Comparison of ENCODE assay signal across 15 cellular contexts in genomic region chr10:73503037-73503436, GRCh38. TPM values are rescaled to one million over a fixed set of nuclear protein-coding genes. Genes with fewer than 3 reads are reported as not detected.
DNase-seq lines count a peak whose midpoint lies in the region; ATAC-seq, FAIRE-seq and TF ChIP-seq lines count a peak whose summit lies in the region.
"Had no signal": no experiment of that assay in that cellular context is flagged by ENCODE, and none has a peak within 500 bp of the region (broad histone marks: within the 10 kb centered on the region; RNA-seq: fewer than 3 reads in every experiment).

No MANE protein-coding gene starts in this region.

- no peaks in the 10 kb centered on the region for H3K9me3 Mint-ChIP-seq in IgD-negative memory B cell
- H3K9me3 Mint-ChIP-seq in stimulated activated memory B cell treated with anti-CD40 and anti-IgM and Interleukin-4, amounts not matched to agents 10 μg/mL and 1 μg/mL and 100 μg/mL, for 72 hours, result no peaks in the 10 kb centered on the region

- peak overlapping the region in 2 of 3 donors; percentile 8 to 72 for H3K27ac Mint-ChIP-seq in IgD-negative memory B cell
- peak overlapping the region; percentile 76 for H3K27ac Mint-ChIP-seq in stimulated activated memory B cell treated with anti-CD40 and anti-IgM and Interleukin-4, amounts not matched to agents 10 μg/mL and 1 μg/mL and 100 μg/mL, for 72 hours

- H3K36me3 ChIP-seq in K562 (ENCODE audit: control insufficient read depth, insufficient read depth, low read length), result peaks cover 23% of the 10 kb centered on the region
- H3K36me3 ChIP-seq in spleen, result peaks cover 0 to 41% (median 14%) of the 10 kb centered on the region in 6 donors
- H3K36me3 ChIP-seq: BE2C had no signal

- CTCF ChIA-PET in A549 (lab: Yijun Ruan, JAX), result interaction anchor here (1.2 to 2.4 kb wide), 2 partner anchors 10 to 26 kb away, joined by 3 to 7 read pairs; no protein-coding TSS in a partner anchor
- CTCF ChIA-PET in K562 (lab: Yijun Ruan, JAX; ENCODE audit: low intra/inter-chr PET ratio), result no interaction called here

- H3K4me1 Mint-ChIP-seq in IgD-negative memory B cell, result peaks cover 11 to 16% (median 15%) of the 10 kb centered on the region in 3 donors
- H3K4me1 Mint-ChIP-seq in stimulated activated memory B cell treated with anti-CD40 and anti-IgM and Interleukin-4, amounts not matched to agents 10 μg/mL and 1 μg/mL and 100 μg/mL, for 72 hours, result peaks cover 30% of the 10 kb centered on the region

- no peaks in the 10 kb centered on the region for H3K79me2 ChIP-seq in K562 (ENCODE audit: control insufficient read depth, insufficient read depth, low read length)

- POLR2A ChIA-PET in A549 (lab: Yijun Ruan, JAX), result no interaction called here
- POLR2A ChIA-PET in K562 (lab: Yijun Ruan, JAX), result interaction anchor here (0.6 to 1.6 kb wide), 3 partner anchors 24 to 1215 kb away, joined by 3 read pairs; no protein-coding TSS in a partner anchor

- H3K9me3 ChIP-seq in A549 (no peaks in the 10 kb centered on the region), K562 (replicated peaks; ENCODE audit: control insufficient read depth, insufficient read depth, low read depth, low read length) (no peaks in the 10 kb centered on the region), spleen (no peaks in the 10 kb centered on the region)
- H3K9me3 ChIP-seq: BE2C had no signal

- H4K20me1 ChIP-seq in K562 (replicated peaks; ENCODE audit: control insufficient read depth, insufficient read depth, low read length), result no peaks in the 10 kb centered on the region

- TF ChIP-seq CTCF in A549 (IDR thresholded peaks at IDR 0.05) (no peak), K562 (IDR thresholded peaks at IDR 0.05 in 2 of 3, conservative IDR thresholded peaks at IDR 0.05 in 1 of 3; ENCODE audit: insufficient read depth in 2 of 3, low read depth in 1 of 3, low read length in 3 of 3) (no peak), spleen (IDR thresholded peaks at IDR 0.05 in 8 of 11, conservative IDR thresholded peaks at IDR 0.05 in 3 of 11) (no peak)

- H3K4me3 ChIP-seq in A549, result no peak overlapping the region
- no peak overlapping the region for H3K4me3 ChIP-seq in K562
- no peak overlapping the region for H3K4me3 ChIP-seq in spleen

- 92% methylated on average over 1 of the region's 1 CpG for WGBS in A549 (ENCODE audit: missing lambda C conversion rate)
- WGBS in K562 (ENCODE audit: insufficient coverage, low coverage, missing lambda C conversion rate), result 77% methylated on average over 1 of the region's 1 CpG
- 94 to 96% (median 96%) methylated on average over 1 of the region's 1 CpG for WGBS in spleen, 5 donors

- H3K9ac ChIP-seq in K562 (ENCODE audit: insufficient read depth in 1 of 2, low read depth in 2 of 2, low read length in 2 of 2), result no peak overlapping the region
- H3K9ac ChIP-seq: KMS-11 had no signal

- no peak for TF ChIP-seq POLR2A in A549 (IDR thresholded peaks at IDR 0.05; ENCODE audit: low read length)
- TF ChIP-seq POLR2A in K562 (conservative IDR thresholded peaks at IDR 0.05), result no peak
- no peak for TF ChIP-seq POLR2A in spleen (IDR thresholded peaks at IDR 0.05)

- H3K27me3 Mint-ChIP-seq in IgD-negative memory B cell, result no peaks in the 10 kb centered on the region
- H3K27me3 Mint-ChIP-seq in stimulated activated memory B cell treated with anti-CD40 and anti-IgM and Interleukin-4, amounts not matched to agents 10 μg/mL and 1 μg/mL and 100 μg/mL, for 72 hours, result no peaks in the 10 kb centered on the region

- no peak for TF ChIP-seq RAD21 in A549 (conservative IDR thresholded peaks at IDR 0.05 in 1 of 2, IDR thresholded peaks at IDR 0.05 in 1 of 2)
- TF ChIP-seq RAD21 in K562 (CRISPR knock-in tag; conservative IDR thresholded peaks at IDR 0.05 in 1 of 2, IDR thresholded peaks at IDR 0.05 in 1 of 2), result no peak

- in situ Hi-C loops in K562 (cut with MboI), result no loop called here

- ATAC-seq in A549 (no peak), K562 (no peak)
- no peak for ATAC-seq in stimulated activated memory B cell treated with anti-CD40 and anti-IgM and Interleukin-4, amounts not matched to agents 10 μg/mL and 1 μg/mL and 100 μg/mL, for 72 hours
- ATAC-seq: HCT116 had no signal

- H3K4me2 ChIP-seq in A549, result no peak overlapping the region
- no peak overlapping the region for H3K4me2 ChIP-seq in K562 (ENCODE audit: insufficient read depth, low read length)
- H3K4me2 ChIP-seq: KMS-11 had no signal

- H3K36me3 Mint-ChIP-seq in IgD-negative memory B cell, result peaks cover 6% of the 10 kb centered on the region
- H3K36me3 Mint-ChIP-seq in stimulated activated memory B cell treated with anti-CD40 and anti-IgM and Interleukin-4, amounts not matched to agents 10 μg/mL and 1 μg/mL and 100 μg/mL, for 72 hours, result peaks cover 22% of the 10 kb centered on the region

- intact Hi-C loops in K562 (cut with micrococcal nuclease) (no loop called here), spleen (cut with DNase I; ENCODE audit: low total_unique reads) (no loop called here)

- H3K9me1 ChIP-seq in K562 (ENCODE audit: control insufficient read depth, insufficient read depth, low read length), result no peaks in the 10 kb centered on the region

- no TSS peak for BruUV-seq in K562 (replicated peaks; lab: Mats Ljungman, UMichigan)

- H3K27me3 ChIP-seq in K562 (ENCODE audit: control insufficient read depth in 2 of 2, insufficient read depth in 2 of 2, low read length in 2 of 2) (no peaks in the 10 kb centered on the region), spleen (replicated peaks in 1 of 7) (no peaks in the 10 kb centered on the region)
- H3K27me3 ChIP-seq: BE2C had no signal

- TF ChIP-seq EP300 in A549 (IDR thresholded peaks at IDR 0.05), result no peak
- no peak for TF ChIP-seq EP300 in K562 (IDR thresholded peaks at IDR 0.05; ENCODE audit: low read length)

- H3K4me1 ChIP-seq in A549 (no peaks in the 10 kb centered on the region), K562 (replicated peaks in 1 of 2; ENCODE audit: control insufficient read depth in 2 of 2, insufficient read depth in 2 of 2, low read length in 2 of 2) (peaks cover 7 to 15% of the 10 kb centered on the region in 2 experiments; a peak in 4 of 5 replicates), spleen (peaks cover 10 to 22% (median 13%) of the 10 kb centered on the region in 6 donors)
- H3K4me1 ChIP-seq: BE2C had no signal

- FAIRE-seq in A549 (lab: Jason Lieb, UNC) (no peak), K562 (lab: Jason Lieb, UNC) (no peak)
- FAIRE-seq: A204.1 had no signal

- H3K27ac ChIP-seq in A549 (no peak overlapping the region), K562 (ENCODE audit: extremely low read depth, low read depth, low read length) (no peak overlapping the region), spleen (no peak overlapping the region)
- H3K27ac ChIP-seq: C4-2B, KMS-11 had no signal

- DNase-seq in A549 (ENCODE audit: low read depth in 1 of 2, low spot score in 1 of 2) (no peak), K562 (ENCODE audit: extremely low read depth in 1 of 4, low spot score in 3 of 4) (no peak), spleen (no peak)
- no peak for DNase-seq in stimulated activated naive CD4-positive, alpha-beta T cell treated with Interleukin-2 at 50 U/mL for 16 hours (lab: John Stamatoyannopoulos, UW)
- no peak for DNase-seq in activated CD4-positive, alpha-beta T cell treated with anti-CD3 and anti-CD28 coated beads, Interleukin-2, amount 50 U/mL, for 4 hours
- DNase-seq: BE2C, DMS53, GF-D8, IMR-90 had no signal

- H2AFZ ChIP-seq in K562 (ENCODE audit: low read depth, low read length), result no peak overlapping the region

- no peak overlapping the region for H3K4me3 Mint-ChIP-seq in IgD-negative memory B cell
- no peak overlapping the region for H3K4me3 Mint-ChIP-seq in stimulated activated memory B cell treated with anti-CD40 and anti-IgM and Interleukin-4, amounts not matched to agents 10 μg/mL and 1 μg/mL and 100 μg/mL, for 72 hours

TF ChIP-seq in A549, 52 proteins besides CTCF, POLR2A, EP300 and RAD21:
- TF ChIP-seq ZFP36 (IDR thresholded peaks at IDR 0.05; ENCODE audit: borderline replicate concordance, partially characterized antibody) (peak; percentile 69), POLR2AphosphoS2 (conservative IDR thresholded peaks at IDR 0.05; ENCODE audit: low read length) (no peak)

TF ChIP-seq in K562, 482 proteins besides CTCF, POLR2A, EP300 and RAD21 (continues in another document):
- TF ChIP-seq CEBPG (CRISPR knock-in tag; IDR thresholded peaks at IDR 0.05) (no peak), CEBPG (tag; conservative IDR thresholded peaks at IDR 0.05 in 1 of 2, IDR thresholded peaks at IDR 0.05 in 1 of 2) (no peak), ZNF146 (CRISPR knock-in tag; IDR thresholded peaks at IDR 0.05; ENCODE audit: unreplicated experiment) (no peak), NFRKB (IDR thresholded peaks at IDR 0.05; ENCODE audit: low read depth) (no peak), STAT5B (CRISPR knock-in tag; IDR thresholded peaks at IDR 0.05) (no peak), ZNF785 (CRISPR knock-in tag; IDR thresholded peaks at IDR 0.05) (no peak)

RNA-seq across cellular contexts. Expression of gene PPP3CB, which starts 7.2 kb away (rescaled TPM):
- 25.4 and 25.7 TPM in 2 replicates for polyA plus RNA-seq in A549 (2011; rRNA removed)
- 7.7 and 8.2 TPM in 2 replicates for polyA plus RNA-seq in A549 (2012; cell fraction: cytosol; rRNA removed)
- 3.5 and 8.0 TPM in 2 replicates for polyA plus RNA-seq in A549 (2012; cell fraction: nucleus; rRNA removed)
- polyA plus RNA-seq in A549 (2017; fragmentation: RNase III; extraction: RNeasy Plus Mini Kit Qiagen cat#74134 plus additional on column Dnase treatment), result 20.8 to 22.2 TPM (median 21.6 TPM) in 3 replicates
- polyA minus RNA-seq in A549 (2011; rRNA and poly(A)+ RNA removed), result 14.5 and 15.8 TPM in 2 replicates
- 6.7 TPM for polyA plus RNA-seq in IgD-negative memory B cell
- 22.8 and 74.5 TPM in 2 replicates for total RNA-seq in K562 (2011; cell fraction: chromatin; rRNA removed; ENCODE audit: low replicate concordance)
- total RNA-seq in K562 (2011; cell fraction: nucleolus; rRNA removed), result 9.8 and 11.8 TPM in 2 replicates
- total RNA-seq in K562 (2011; cell fraction: nucleoplasm; rRNA removed), result 41.5 and 73.1 TPM in 2 replicates
- 9.6 and 9.9 TPM in 2 replicates for total RNA-seq in K562 (2014; rRNA removed)
- total RNA-seq in K562 (2014; rRNA removed; fragmentation: Illumina TruSeq; extraction: Trizol), result 19.0 and 20.1 TPM in 2 replicates
- total RNA-seq in K562 (2015; rRNA removed; fragmentation: Illumina TruSeq; extraction: Trizol), result 15.6 and 16.0 TPM in 2 replicates
- 25.6 and 26.8 TPM in 2 replicates for total RNA-seq in K562 (2021)
- 11.9 and 17.8 TPM in 2 replicates for polyA plus RNA-seq in K562 (2011; rRNA removed)
- polyA plus RNA-seq in K562 (2011; cell fraction: cytosol; rRNA removed), result 3.3 and 7.5 TPM in 2 replicates
- 15.8 and 21.7 TPM in 2 replicates for polyA plus RNA-seq in K562 (2011; cell fraction: nucleus; rRNA removed)
- polyA plus RNA-seq in K562 (2012), result 23.3 and 34.6 TPM in 2 replicates
- 22.6 and 27.6 TPM in 2 replicates for polyA plus RNA-seq in K562 (2014; fragmentation: Illumina TruSeq; extraction: Trizol)
- 10 to 100 TPM; 10.8 to 13.7 TPM for polyA plus RNA-seq in K562 (2014; fragmentation: Nextera tagmentation; extraction: Ambion mirVana)
- 18.1 and 19.4 TPM in 2 replicates for polyA plus RNA-seq in K562 (2014; rRNA removed)
- polyA minus RNA-seq in K562 (2011; rRNA and poly(A)+ RNA removed), result 16.5 and 19.1 TPM in 2 replicates
- 13.5 and 15.8 TPM in 2 replicates for polyA minus RNA-seq in K562 (2011; cell fraction: cytosol; rRNA and poly(A)+ RNA removed)
- 9.8 and 16.8 TPM in 2 replicates for polyA minus RNA-seq in K562 (2011; cell fraction: nucleus; rRNA and poly(A)+ RNA removed)
- total RNA-seq in spleen, result 10 to 100 TPM; 37.2 to 61.2 (median 43.2) TPM
- 10 to 100 TPM; 25.5 to 29.9 (median 27.4) TPM for polyA plus RNA-seq in spleen

Comparison
In these comparisons a context has a peak if more than half of its experiments do, and no peak if none do; other contexts are left out.
1. Of the 35 proteins assayed by ChIP-seq in both K562 and A549: peak only in K562: none; only in A549: none; in both: ZFP36; in neither: 34.